21 cellular contexts compared by ENCODE assay signal in the genomic region with DNA sequence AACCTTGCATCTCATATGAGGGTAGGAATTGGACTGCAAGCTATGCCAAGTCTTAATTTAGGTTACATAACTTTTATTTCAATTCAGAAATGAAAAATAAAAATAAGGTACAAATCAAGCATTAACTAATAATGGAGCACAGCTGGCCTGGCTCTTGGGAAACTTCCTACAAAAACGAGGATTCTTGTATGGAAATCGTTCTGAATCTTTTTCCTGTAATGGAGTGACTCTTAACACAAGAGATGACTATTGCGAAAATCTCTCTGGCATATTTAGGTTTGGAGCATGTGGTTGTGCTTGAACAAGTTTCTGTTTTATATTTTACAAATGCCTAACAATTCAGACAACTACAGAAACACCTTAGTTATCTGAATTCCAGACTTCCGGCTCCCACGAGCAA. TPM values are rescaled to one million over a fixed set of nuclear protein-coding genes. Genes with fewer than 3 reads are reported as not detected.
DNase-seq lines count a peak whose midpoint lies in the region; FAIRE-seq and TF ChIP-seq lines count a peak whose summit lies in the region.
"Had no signal": no experiment of that assay in that cellular context is flagged by ENCODE, and none has a peak within 500 bp of the region (broad histone marks: within the 10 kb centered on the region; RNA-seq: fewer than 3 reads in every experiment).

No MANE protein-coding gene starts in this region.

- H3K4me1 ChIP-seq in adipocyte (ENCODE audit: control insufficient read depth, insufficient read depth, low read length) (peaks cover 64% of the 10 kb centered on the region), hepatocyte (ENCODE audit: insufficient read depth) (peaks cover 46% of the 10 kb centered on the region), subcutaneous abdominal adipose tissue (ENCODE audit: control insufficient read depth in 5 of 5, insufficient read depth in 5 of 5, low read length in 5 of 5) (peaks cover 2 to 25% (median 11%) of the 10 kb centered on the region in 5 donors)

- no peaks in the 10 kb centered on the region for H4K20me1 ChIP-seq in hepatocyte (ENCODE audit: insufficient read depth, poor library complexity, severe bottlenecking)

- H3K79me2 ChIP-seq in hepatocyte, result no peaks in the 10 kb centered on the region

- peak overlapping the region; percentile 22 for H3K27ac ChIP-seq in hepatocyte
- H3K27ac ChIP-seq in subcutaneous abdominal adipose tissue (ENCODE audit: low read depth, low read length), result peak overlapping the region; percentile 67
- H3K27ac ChIP-seq: suprapubic skin had no signal

- peaks cover 43% of the 10 kb centered on the region for H3K4me1 Mint-ChIP-seq in activated T-helper 1 cell treated with anti-CD3 and anti-CD28 coated beads, Interleukin-12 subunit alpha, Interleukin-12 subunit beta, Interleukin-2, Interleukin-4 antibody, amounts not matched to agents 30 ng/mL and 10 ng/mL and 1 ng/mL, durations not matched to agents 14 hours and 24 hours and 36 hours (ENCODE audit: low read depth)
- H3K4me1 Mint-ChIP-seq: neural crest cell had no signal

- no peak for FAIRE-seq in GM12892 (lab: Jason Lieb, UNC)
- FAIRE-seq: GM12891, H1, RCC 7860 had no signal

- H3K9ac ChIP-seq in adipocyte (ENCODE audit: low read length), result no peak overlapping the region
- H3K9ac ChIP-seq in subcutaneous abdominal adipose tissue (ENCODE audit: low read length in 5 of 5), result no peak overlapping the region

- peak; percentile 32 for DNase-seq in GM04503 (ENCODE audit: low read depth)
- peak; percentile 78 for DNase-seq in adipocyte (ENCODE audit: low read depth)
- no peak for DNase-seq in hepatocyte (ENCODE audit: low spot score)
- DNase-seq in activated T-helper 1 cell treated with anti-CD3 and anti-CD28 coated beads, Interleukin-12 subunit alpha, Interleukin-12 subunit beta, Interleukin-2, Interleukin-4 antibody, amounts not matched to agents 30 ng/mL and 10 ng/mL and 1 ng/mL, durations not matched to agents 14 hours and 24 hours and 36 hours (ENCODE audit: low spot score), result no peak
- DNase-seq in GM12892 (ENCODE audit: insufficient read length), result no peak
- DNase-seq in hepatic stellate cell (ENCODE audit: low spot score), result no peak
- DNase-seq: activated CD4-positive, alpha-beta T cell treated with anti-CD3 and anti-CD28 coated beads for 4 hours; activated naive CD4-positive, alpha-beta T cell treated with anti-CD3 and anti-CD28 coated beads, Interleukin-2, amount 50 U/mL, for 16 hours; activated T-cell treated with anti-CD3 and anti-CD28 coated beads, Interleukin-2, amount 50 U/mL, for 72 hours; AML-193; DMS79; effector memory CD4-positive, alpha-beta T cell; NCI-H1417; NCI-H510A treated with DMSO at 0.1 percent for 48 hours had no signal

- peaks cover 37% of the 10 kb centered on the region for H3K36me3 Mint-ChIP-seq in activated T-helper 1 cell treated with anti-CD3 and anti-CD28 coated beads, Interleukin-12 subunit alpha, Interleukin-12 subunit beta, Interleukin-2, Interleukin-4 antibody, amounts not matched to agents 30 ng/mL and 10 ng/mL and 1 ng/mL, durations not matched to agents 14 hours and 24 hours and 36 hours (ENCODE audit: low read depth)

- H3K4me3 Mint-ChIP-seq in activated T-helper 1 cell treated with anti-CD3 and anti-CD28 coated beads, Interleukin-12 subunit alpha, Interleukin-12 subunit beta, Interleukin-2, Interleukin-4 antibody, amounts not matched to agents 30 ng/mL and 10 ng/mL and 1 ng/mL, durations not matched to agents 14 hours and 24 hours and 36 hours, result no peak overlapping the region
- H3K4me3 Mint-ChIP-seq: activated T-cell treated with anti-CD3 and anti-CD28 coated beads, Interleukin-2, amount 50 U/mL, for 72 hours; neural crest cell; T-helper 1 cell treated with Interleukin-12 subunit alpha and Interleukin-12 subunit beta and Interleukin-4 antibody, amounts not matched to agents 30 μg/mL and 1 μg/mL, for 36 hours had no signal

- TF ChIP-seq CTCF in hepatocyte (IDR thresholded peaks at IDR 0.05; ENCODE audit: poor library complexity), result no peak

- no peaks in the 10 kb centered on the region for H3K9me2 ChIP-seq in hepatocyte (replicated peaks; ENCODE audit: insufficient read depth)

- H3K9me3 ChIP-seq in adipocyte (ENCODE audit: control insufficient read depth, low read length) (no peaks in the 10 kb centered on the region), hepatocyte (ENCODE audit: low read depth) (no peaks in the 10 kb centered on the region), subcutaneous abdominal adipose tissue (ENCODE audit: control insufficient read depth in 5 of 5, low read length in 5 of 5) (no peaks in the 10 kb centered on the region)
- H3K9me3 ChIP-seq: suprapubic skin had no signal

- H3K36me3 ChIP-seq in adipocyte (ENCODE audit: control insufficient read depth, insufficient read depth, low read length, severe bottlenecking), result peaks cover 55% of the 10 kb centered on the region
- no peaks in the 10 kb centered on the region for H3K36me3 ChIP-seq in hepatocyte (replicated peaks; ENCODE audit: insufficient read depth, low read depth)
- peaks cover 20 to 89% (median 62%) of the 10 kb centered on the region in 5 donors for H3K36me3 ChIP-seq in subcutaneous abdominal adipose tissue (ENCODE audit: control insufficient read depth in 5 of 5, insufficient read depth in 5 of 5, low read length in 5 of 5)

- no peaks in the 10 kb centered on the region for H3K9me3 Mint-ChIP-seq in activated T-helper 1 cell treated with anti-CD3 and anti-CD28 coated beads, Interleukin-12 subunit alpha, Interleukin-12 subunit beta, Interleukin-2, Interleukin-4 antibody, amounts not matched to agents 30 ng/mL and 10 ng/mL and 1 ng/mL, durations not matched to agents 14 hours and 24 hours and 36 hours
- H3K9me3 Mint-ChIP-seq: activated T-cell treated with anti-CD3 and anti-CD28 coated beads, Interleukin-2, amount 50 U/mL, for 72 hours; neural crest cell; T-helper 1 cell treated with Interleukin-12 subunit alpha and Interleukin-12 subunit beta and Interleukin-4 antibody, amounts not matched to agents 30 μg/mL and 1 μg/mL, for 36 hours had no signal

- H3K4me2 ChIP-seq in hepatocyte, result no peak overlapping the region

- H3K4me3 ChIP-seq in adipocyte (ENCODE audit: low read length) (peak overlapping the region; percentile 35), hepatocyte (no peak overlapping the region), subcutaneous abdominal adipose tissue (ENCODE audit: low read depth in 1 of 5, low read length in 5 of 5) (no peak overlapping the region)
- H3K4me3 ChIP-seq: suprapubic skin had no signal

- H3K27me3 ChIP-seq in adipocyte (replicated peaks; ENCODE audit: control insufficient read depth, insufficient read depth, low read length) (no peaks in the 10 kb centered on the region), hepatocyte (no peaks in the 10 kb centered on the region), subcutaneous abdominal adipose tissue (ENCODE audit: control insufficient read depth in 5 of 5, insufficient read depth in 4 of 5, low read length in 5 of 5) (no peaks in the 10 kb centered on the region)
- H3K27me3 ChIP-seq: suprapubic skin had no signal

- no peaks in the 10 kb centered on the region for H3K27me3 Mint-ChIP-seq in activated T-helper 1 cell treated with anti-CD3 and anti-CD28 coated beads, Interleukin-12 subunit alpha, Interleukin-12 subunit beta, Interleukin-2, Interleukin-4 antibody, amounts not matched to agents 30 ng/mL and 10 ng/mL and 1 ng/mL, durations not matched to agents 14 hours and 24 hours and 36 hours (ENCODE audit: insufficient read depth)

- 90% methylated on average over 5 of the region's 5 CpGs for WGBS in hepatocyte (ENCODE audit: low lambda C conversion rate, missing lambda C conversion rate)

- H3K27ac Mint-ChIP-seq in activated T-helper 1 cell treated with anti-CD3 and anti-CD28 coated beads, Interleukin-12 subunit alpha, Interleukin-12 subunit beta, Interleukin-2, Interleukin-4 antibody, amounts not matched to agents 30 ng/mL and 10 ng/mL and 1 ng/mL, durations not matched to agents 14 hours and 24 hours and 36 hours, result no peak overlapping the region
- H3K27ac Mint-ChIP-seq: T-helper 1 cell treated with Interleukin-12 subunit alpha and Interleukin-12 subunit beta and Interleukin-4 antibody, amounts not matched to agents 30 μg/mL and 1 μg/mL, for 36 hours had no signal

- H2AFZ ChIP-seq in hepatocyte, result no peak overlapping the region

- intact Hi-C loops in activated T-helper 1 cell treated with anti-CD3 and anti-CD28 coated beads, Interleukin-12 subunit alpha, Interleukin-12 subunit beta, Interleukin-2, Interleukin-4 antibody, amounts not matched to agents 30 ng/mL and 10 ng/mL and 1 ng/mL, durations not matched to agents 14 hours and 24 hours and 36 hours (cut with micrococcal nuclease), result no loop called here

- TF ChIP-seq POLR2A in GM12892 (IDR thresholded peaks at IDR 0.05; ENCODE audit: low read depth, low read length), result no peak

RNA-seq across cellular contexts. Expression of a gene that starts 34.0 kb away (rescaled TPM):
- not detected in 2 replicates for total RNA-seq in hepatocyte
- polyA plus RNA-seq in hepatocyte, result 0.28 TPM in 1 of 2 replicates, not detected in the other
- not detected in 2 replicates for total RNA-seq in activated T-helper 1 cell treated with anti-CD3 and anti-CD28 coated beads, Interleukin-12 subunit alpha, Interleukin-12 subunit beta, Interleukin-2, Interleukin-4 antibody, amounts not matched to agents 30 ng/mL and 10 ng/mL and 1 ng/mL, durations not matched to agents 14 hours and 24 hours and 36 hours
- polyA plus RNA-seq in GM12892 (2012; ENCODE audit: missing spikeins), result 0.11 TPM
- total RNA-seq: H1, neural crest cell had no signal

RNA-seq across cellular contexts. Expression of a gene that starts 34.8 kb away (rescaled TPM):
- 39.6 and 44.8 TPM in 2 replicates for total RNA-seq in hepatocyte
- 39.2 and 45.2 TPM in 2 replicates for polyA plus RNA-seq in hepatocyte
- total RNA-seq in activated T-helper 1 cell treated with anti-CD3 and anti-CD28 coated beads, Interleukin-12 subunit alpha, Interleukin-12 subunit beta, Interleukin-2, Interleukin-4 antibody, amounts not matched to agents 30 ng/mL and 10 ng/mL and 1 ng/mL, durations not matched to agents 14 hours and 24 hours and 36 hours, result 31.5 and 31.8 TPM in 2 replicates
- polyA plus RNA-seq in GM12892 (2012; ENCODE audit: missing spikeins), result 15.6 TPM

RNA-seq across cellular contexts. Expression of a gene that starts 45.9 kb away (rescaled TPM):
- 52.3 and 53.0 TPM in 2 replicates for total RNA-seq in hepatocyte
- polyA plus RNA-seq in hepatocyte, result 42.6 and 51.7 TPM in 2 replicates
- total RNA-seq in activated T-helper 1 cell treated with anti-CD3 and anti-CD28 coated beads, Interleukin-12 subunit alpha, Interleukin-12 subunit beta, Interleukin-2, Interleukin-4 antibody, amounts not matched to agents 30 ng/mL and 10 ng/mL and 1 ng/mL, durations not matched to agents 14 hours and 24 hours and 36 hours, result 60.2 and 62.6 TPM in 2 replicates
- 43.6 TPM for polyA plus RNA-seq in GM12892 (2012; ENCODE audit: missing spikeins)

Comparison
In these comparisons a context has a peak if more than half of its experiments do, and no peak if none do; other contexts are left out.
1. DNase-seq: peak in GM04503 (single experiment) and adipocyte (single experiment); none in hepatocyte (single experiment), activated T-helper 1 cell treated with anti-CD3 and anti-CD28 coated beads, Interleukin-12 subunit alpha, Interleukin-12 subunit beta, Interleukin-2, Interleukin-4 antibody, amounts not matched to agents 30 ng/mL and 10 ng/mL and 1 ng/mL, durations not matched to agents 14 hours and 24 hours and 36 hours (single experiment), GM12892 (single experiment) and hepatic stellate cell (single experiment).